Comparison of ENCODE assay signal across 2 cellular contexts in genomic region chr17:41998497-41998896, GRCh38.
TF ChIP-seq lines count a peak whose summit lies in the region.

No MANE protein-coding gene starts in this region.

TF ChIP-seq in A549, 52 proteins besides CTCF, POLR2A, EP300 and RAD21:
- no peak for TF ChIP-seq NFE2L2 (conservative IDR thresholded peaks at IDR 0.05; ENCODE audit: low read length)
- TF ChIP-seq RCOR1 (IDR thresholded peaks at IDR 0.05; ENCODE audit: low read depth, low read length), result no peak
- no peak for TF ChIP-seq GATA3 (IDR thresholded peaks at IDR 0.05; ENCODE audit: borderline replicate concordance)
- peak; percentile 92 for TF ChIP-seq MAFK (IDR thresholded peaks at IDR 0.05; ENCODE audit: partially characterized antibody)
- no peak for TF ChIP-seq ATOH8 (CRISPR knock-in tag; IDR thresholded peaks at IDR 0.05; ENCODE audit: low read depth)
- TF ChIP-seq ZNF302 (CRISPR knock-in tag; IDR thresholded peaks at IDR 0.05), result no peak
- TF ChIP-seq PHF8 (IDR thresholded peaks at IDR 0.05; ENCODE audit: borderline replicate concordance, low read depth), result no peak
- no peak for TF ChIP-seq HOXB13 (CRISPR knock-in tag; IDR thresholded peaks at IDR 0.05; ENCODE audit: low read depth)

TF ChIP-seq in K562, 482 proteins besides CTCF, POLR2A, EP300 and RAD21 (continues in another document):
- TF ChIP-seq BMI1 (IDR thresholded peaks at IDR 0.05; ENCODE audit: low read length), result no peak
- no peak for TF ChIP-seq FOXM1 (IDR thresholded peaks at IDR 0.05; ENCODE audit: low read depth)
- TF ChIP-seq FOXM1 (CRISPR knock-in tag; IDR thresholded peaks at IDR 0.05; ENCODE audit: low read depth), result no peak
- TF ChIP-seq YY1 (IDR thresholded peaks at IDR 0.05; ENCODE audit: borderline replicate concordance in 1 of 3, control insufficient read depth in 1 of 3, extremely low read depth in 1 of 3, insufficient read depth in 3 of 3, insufficient read length in 1 of 3, insufficient replicate concordance in 2 of 3, low read depth in 1 of 3, low read length in 2 of 3), result no peak
- no peak for TF ChIP-seq IFI16 (CRISPR knock-in tag; IDR thresholded peaks at IDR 0.05)
- no peak for TF ChIP-seq XRCC3 (IDR thresholded peaks at IDR 0.05)
- no peak for TF ChIP-seq ZNF324 (CRISPR knock-in tag; IDR thresholded peaks at IDR 0.05)
- no peak for TF ChIP-seq DPF2 (IDR thresholded peaks at IDR 0.05)
- TF ChIP-seq NFIX (CRISPR knock-in tag; IDR thresholded peaks at IDR 0.05; ENCODE audit: low read depth), result no peak
- TF ChIP-seq, protein P1, sequence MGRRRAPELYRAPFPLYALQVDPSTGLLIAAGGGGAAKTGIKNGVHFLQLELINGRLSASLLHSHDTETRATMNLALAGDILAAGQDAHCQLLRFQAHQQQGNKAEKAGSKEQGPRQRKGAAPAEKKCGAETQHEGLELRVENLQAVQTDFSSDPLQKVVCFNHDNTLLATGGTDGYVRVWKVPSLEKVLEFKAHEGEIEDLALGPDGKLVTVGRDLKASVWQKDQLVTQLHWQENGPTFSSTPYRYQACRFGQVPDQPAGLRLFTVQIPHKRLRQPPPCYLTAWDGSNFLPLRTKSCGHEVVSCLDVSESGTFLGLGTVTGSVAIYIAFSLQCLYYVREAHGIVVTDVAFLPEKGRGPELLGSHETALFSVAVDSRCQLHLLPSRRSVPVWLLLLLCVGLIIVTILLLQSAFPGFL (CRISPR knock-in tag; IDR thresholded peaks at IDR 0.05), result no peak
- no peak for TF ChIP-seq CBX1 (IDR thresholded peaks at IDR 0.05; ENCODE audit: low read depth)
- TF ChIP-seq IRF9 (tag; IDR thresholded peaks at IDR 0.05), result no peak
- TF ChIP-seq VEZF1 (CRISPR knock-in tag; IDR thresholded peaks at IDR 0.05), result no peak
- no peak for TF ChIP-seq ZNF551 (CRISPR knock-in tag; IDR thresholded peaks at IDR 0.05)
- no peak for TF ChIP-seq ELF1 (tag; IDR thresholded peaks at IDR 0.05)
- no peak for TF ChIP-seq SOX6 (IDR thresholded peaks at IDR 0.05)
- TF ChIP-seq, protein P2, sequence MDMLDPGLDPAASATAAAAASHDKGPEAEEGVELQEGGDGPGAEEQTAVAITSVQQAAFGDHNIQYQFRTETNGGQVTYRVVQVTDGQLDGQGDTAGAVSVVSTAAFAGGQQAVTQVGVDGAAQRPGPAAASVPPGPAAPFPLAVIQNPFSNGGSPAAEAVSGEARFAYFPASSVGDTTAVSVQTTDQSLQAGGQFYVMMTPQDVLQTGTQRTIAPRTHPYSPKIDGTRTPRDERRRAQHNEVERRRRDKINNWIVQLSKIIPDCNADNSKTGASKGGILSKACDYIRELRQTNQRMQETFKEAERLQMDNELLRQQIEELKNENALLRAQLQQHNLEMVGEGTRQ (CRISPR knock-in tag; IDR thresholded peaks at IDR 0.05), result no peak
- TF ChIP-seq MAFG (tag; conservative IDR thresholded peaks at IDR 0.05), result peak; percentile 41; the same call in 1 of the 2 replicates
- TF ChIP-seq ZNF316 (IDR thresholded peaks at IDR 0.05), result peak; percentile 80
- peak; percentile 66 for TF ChIP-seq MAFF (IDR thresholded peaks at IDR 0.05; ENCODE audit: low read length)
- TF ChIP-seq ELF2 (CRISPR knock-in tag; IDR thresholded peaks at IDR 0.05), result no peak
- TF ChIP-seq E4F1 (CRISPR knock-in tag; IDR thresholded peaks at IDR 0.05; ENCODE audit: borderline replicate concordance), result no peak
- no peak for TF ChIP-seq E2F3 (CRISPR knock-in tag; IDR thresholded peaks at IDR 0.05)
- TF ChIP-seq C11orf30 (IDR thresholded peaks at IDR 0.05; ENCODE audit: low read depth), result peak; percentile 66
- TF ChIP-seq, protein P3, sequence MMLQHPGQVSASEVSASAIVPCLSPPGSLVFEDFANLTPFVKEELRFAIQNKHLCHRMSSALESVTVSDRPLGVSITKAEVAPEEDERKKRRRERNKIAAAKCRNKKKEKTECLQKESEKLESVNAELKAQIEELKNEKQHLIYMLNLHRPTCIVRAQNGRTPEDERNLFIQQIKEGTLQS (IDR thresholded peaks at IDR 0.05), result no peak
- TF ChIP-seq, protein P3 (CRISPR knock-in tag; conservative IDR thresholded peaks at IDR 0.05), result no peak
- TF ChIP-seq, protein P4, sequence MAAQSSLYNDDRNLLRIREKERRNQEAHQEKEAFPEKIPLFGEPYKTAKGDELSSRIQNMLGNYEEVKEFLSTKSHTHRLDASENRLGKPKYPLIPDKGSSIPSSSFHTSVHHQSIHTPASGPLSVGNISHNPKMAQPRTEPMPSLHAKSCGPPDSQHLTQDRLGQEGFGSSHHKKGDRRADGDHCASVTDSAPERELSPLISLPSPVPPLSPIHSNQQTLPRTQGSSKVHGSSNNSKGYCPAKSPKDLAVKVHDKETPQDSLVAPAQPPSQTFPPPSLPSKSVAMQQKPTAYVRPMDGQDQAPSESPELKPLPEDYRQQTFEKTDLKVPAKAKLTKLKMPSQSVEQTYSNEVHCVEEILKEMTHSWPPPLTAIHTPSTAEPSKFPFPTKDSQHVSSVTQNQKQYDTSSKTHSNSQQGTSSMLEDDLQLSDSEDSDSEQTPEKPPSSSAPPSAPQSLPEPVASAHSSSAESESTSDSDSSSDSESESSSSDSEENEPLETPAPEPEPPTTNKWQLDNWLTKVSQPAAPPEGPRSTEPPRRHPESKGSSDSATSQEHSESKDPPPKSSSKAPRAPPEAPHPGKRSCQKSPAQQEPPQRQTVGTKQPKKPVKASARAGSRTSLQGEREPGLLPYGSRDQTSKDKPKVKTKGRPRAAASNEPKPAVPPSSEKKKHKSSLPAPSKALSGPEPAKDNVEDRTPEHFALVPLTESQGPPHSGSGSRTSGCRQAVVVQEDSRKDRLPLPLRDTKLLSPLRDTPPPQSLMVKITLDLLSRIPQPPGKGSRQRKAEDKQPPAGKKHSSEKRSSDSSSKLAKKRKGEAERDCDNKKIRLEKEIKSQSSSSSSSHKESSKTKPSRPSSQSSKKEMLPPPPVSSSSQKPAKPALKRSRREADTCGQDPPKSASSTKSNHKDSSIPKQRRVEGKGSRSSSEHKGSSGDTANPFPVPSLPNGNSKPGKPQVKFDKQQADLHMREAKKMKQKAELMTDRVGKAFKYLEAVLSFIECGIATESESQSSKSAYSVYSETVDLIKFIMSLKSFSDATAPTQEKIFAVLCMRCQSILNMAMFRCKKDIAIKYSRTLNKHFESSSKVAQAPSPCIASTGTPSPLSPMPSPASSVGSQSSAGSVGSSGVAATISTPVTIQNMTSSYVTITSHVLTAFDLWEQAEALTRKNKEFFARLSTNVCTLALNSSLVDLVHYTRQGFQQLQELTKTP (IDR thresholded peaks at IDR 0.05; ENCODE audit: low read depth in 1 of 2, partially characterized antibody in 2 of 2), result no peak
- TF ChIP-seq MCM5 (IDR thresholded peaks at IDR 0.05; ENCODE audit: low read depth), result no peak
- peak; percentile 62; the same call in 1 of the 2 replicates for TF ChIP-seq MAFK (IDR thresholded peaks at IDR 0.05; ENCODE audit: low read length)
- TF ChIP-seq, protein P5, sequence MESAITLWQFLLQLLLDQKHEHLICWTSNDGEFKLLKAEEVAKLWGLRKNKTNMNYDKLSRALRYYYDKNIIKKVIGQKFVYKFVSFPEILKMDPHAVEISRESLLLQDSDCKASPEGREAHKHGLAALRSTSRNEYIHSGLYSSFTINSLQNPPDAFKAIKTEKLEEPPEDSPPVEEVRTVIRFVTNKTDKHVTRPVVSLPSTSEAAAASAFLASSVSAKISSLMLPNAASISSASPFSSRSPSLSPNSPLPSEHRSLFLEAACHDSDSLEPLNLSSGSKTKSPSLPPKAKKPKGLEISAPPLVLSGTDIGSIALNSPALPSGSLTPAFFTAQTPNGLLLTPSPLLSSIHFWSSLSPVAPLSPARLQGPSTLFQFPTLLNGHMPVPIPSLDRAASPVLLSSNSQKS (CRISPR knock-in tag; IDR thresholded peaks at IDR 0.05), result no peak
- TF ChIP-seq ZNF583 (CRISPR knock-in tag; IDR thresholded peaks at IDR 0.05), result no peak
- TF ChIP-seq, protein P6, sequence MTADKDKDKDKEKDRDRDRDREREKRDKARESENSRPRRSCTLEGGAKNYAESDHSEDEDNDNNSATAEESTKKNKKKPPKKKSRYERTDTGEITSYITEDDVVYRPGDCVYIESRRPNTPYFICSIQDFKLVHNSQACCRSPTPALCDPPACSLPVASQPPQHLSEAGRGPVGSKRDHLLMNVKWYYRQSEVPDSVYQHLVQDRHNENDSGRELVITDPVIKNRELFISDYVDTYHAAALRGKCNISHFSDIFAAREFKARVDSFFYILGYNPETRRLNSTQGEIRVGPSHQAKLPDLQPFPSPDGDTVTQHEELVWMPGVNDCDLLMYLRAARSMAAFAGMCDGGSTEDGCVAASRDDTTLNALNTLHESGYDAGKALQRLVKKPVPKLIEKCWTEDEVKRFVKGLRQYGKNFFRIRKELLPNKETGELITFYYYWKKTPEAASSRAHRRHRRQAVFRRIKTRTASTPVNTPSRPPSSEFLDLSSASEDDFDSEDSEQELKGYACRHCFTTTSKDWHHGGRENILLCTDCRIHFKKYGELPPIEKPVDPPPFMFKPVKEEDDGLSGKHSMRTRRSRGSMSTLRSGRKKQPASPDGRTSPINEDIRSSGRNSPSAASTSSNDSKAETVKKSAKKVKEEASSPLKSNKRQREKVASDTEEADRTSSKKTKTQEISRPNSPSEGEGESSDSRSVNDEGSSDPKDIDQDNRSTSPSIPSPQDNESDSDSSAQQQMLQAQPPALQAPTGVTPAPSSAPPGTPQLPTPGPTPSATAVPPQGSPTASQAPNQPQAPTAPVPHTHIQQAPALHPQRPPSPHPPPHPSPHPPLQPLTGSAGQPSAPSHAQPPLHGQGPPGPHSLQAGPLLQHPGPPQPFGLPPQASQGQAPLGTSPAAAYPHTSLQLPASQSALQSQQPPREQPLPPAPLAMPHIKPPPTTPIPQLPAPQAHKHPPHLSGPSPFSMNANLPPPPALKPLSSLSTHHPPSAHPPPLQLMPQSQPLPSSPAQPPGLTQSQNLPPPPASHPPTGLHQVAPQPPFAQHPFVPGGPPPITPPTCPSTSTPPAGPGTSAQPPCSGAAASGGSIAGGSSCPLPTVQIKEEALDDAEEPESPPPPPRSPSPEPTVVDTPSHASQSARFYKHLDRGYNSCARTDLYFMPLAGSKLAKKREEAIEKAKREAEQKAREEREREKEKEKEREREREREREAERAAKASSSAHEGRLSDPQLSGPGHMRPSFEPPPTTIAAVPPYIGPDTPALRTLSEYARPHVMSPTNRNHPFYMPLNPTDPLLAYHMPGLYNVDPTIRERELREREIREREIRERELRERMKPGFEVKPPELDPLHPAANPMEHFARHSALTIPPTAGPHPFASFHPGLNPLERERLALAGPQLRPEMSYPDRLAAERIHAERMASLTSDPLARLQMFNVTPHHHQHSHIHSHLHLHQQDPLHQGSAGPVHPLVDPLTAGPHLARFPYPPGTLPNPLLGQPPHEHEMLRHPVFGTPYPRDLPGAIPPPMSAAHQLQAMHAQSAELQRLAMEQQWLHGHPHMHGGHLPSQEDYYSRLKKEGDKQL (CRISPR knock-in tag; IDR thresholded peaks at IDR 0.05; ENCODE audit: borderline replicate concordance), result no peak
- TF ChIP-seq IRF2 (CRISPR knock-in tag; IDR thresholded peaks at IDR 0.05), result no peak
- TF ChIP-seq ZNF655 (CRISPR knock-in tag; IDR thresholded peaks at IDR 0.05), result no peak
- TF ChIP-seq TAL1 (IDR thresholded peaks at IDR 0.05), result no peak
- TF ChIP-seq, protein P7, sequence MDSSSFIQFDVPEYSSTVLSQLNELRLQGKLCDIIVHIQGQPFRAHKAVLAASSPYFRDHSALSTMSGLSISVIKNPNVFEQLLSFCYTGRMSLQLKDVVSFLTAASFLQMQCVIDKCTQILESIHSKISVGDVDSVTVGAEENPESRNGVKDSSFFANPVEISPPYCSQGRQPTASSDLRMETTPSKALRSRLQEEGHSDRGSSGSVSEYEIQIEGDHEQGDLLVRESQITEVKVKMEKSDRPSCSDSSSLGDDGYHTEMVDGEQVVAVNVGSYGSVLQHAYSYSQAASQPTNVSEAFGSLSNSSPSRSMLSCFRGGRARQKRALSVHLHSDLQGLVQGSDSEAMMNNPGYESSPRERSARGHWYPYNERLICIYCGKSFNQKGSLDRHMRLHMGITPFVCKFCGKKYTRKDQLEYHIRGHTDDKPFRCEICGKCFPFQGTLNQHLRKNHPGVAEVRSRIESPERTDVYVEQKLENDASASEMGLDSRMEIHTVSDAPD (CRISPR knock-in tag; IDR thresholded peaks at IDR 0.05), result no peak
